Comparison of ENCODE assay signal across 16 cellular contexts in the genomic region with DNA sequence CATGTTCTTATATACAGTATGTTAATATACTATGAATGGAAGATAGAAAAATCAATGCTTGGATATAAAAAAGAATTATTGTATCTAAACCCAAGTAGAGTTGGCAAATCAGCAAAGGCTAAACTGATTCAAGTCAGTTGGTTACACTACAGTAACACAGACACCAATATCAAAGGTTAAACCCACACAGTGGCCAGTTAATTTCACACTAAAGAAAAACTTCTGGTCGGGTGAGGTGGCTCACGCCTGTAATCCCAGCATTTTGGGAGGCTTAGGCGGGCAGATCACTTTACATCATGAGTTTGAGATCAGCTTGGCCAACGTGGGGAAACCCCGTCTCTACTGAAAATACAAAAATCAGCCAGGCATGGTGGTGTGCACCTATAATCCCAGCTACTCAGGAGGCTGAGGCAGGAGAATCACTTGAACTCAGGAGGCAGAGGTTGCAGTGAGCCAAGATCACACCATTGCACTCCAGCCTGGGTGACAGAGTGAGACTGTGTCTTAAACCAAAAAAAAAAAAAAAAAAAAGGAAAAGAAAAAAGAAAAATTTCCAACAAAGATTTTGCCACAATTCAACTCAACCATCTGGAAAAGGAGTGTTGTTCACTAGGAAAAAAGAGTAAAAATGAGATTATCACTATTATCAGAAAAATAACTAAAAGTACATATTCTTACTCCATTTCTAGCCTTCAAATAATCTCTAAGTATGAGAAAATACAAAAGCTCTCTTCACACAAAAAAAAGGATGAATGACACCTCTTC. TPM values are rescaled to one million over a fixed set of nuclear protein-coding genes. Genes with fewer than 3 reads are reported as not detected.
DNase-seq lines count a peak whose midpoint lies in the region; ATAC-seq, FAIRE-seq and TF ChIP-seq lines count a peak whose summit lies in the region.
"Had no signal": no experiment of that assay in that cellular context is flagged by ENCODE, and none has a peak within 500 bp of the region (broad histone marks: within the 10 kb centered on the region; RNA-seq: fewer than 3 reads in every experiment).

No MANE protein-coding gene starts in this region.

- intact Hi-C loops in activated CD4-positive, alpha-beta memory T cell treated with anti-CD3 and anti-CD28 coated beads for 36 hours (cut with micrococcal nuclease), result no loop called here
- intact Hi-C loops in spleen (cut with DNase I; ENCODE audit: low total_unique reads) (no loop called here), pancreas (cut with DNase I) (no loop called here)

- H3K27ac ChIP-seq in astrocyte (ENCODE audit: low read depth, low read length) (no peak overlapping the region), spleen (peak overlapping the region in 7 of 8 donors; percentile 2 to 72 (median 51)), upper lobe of left lung (peak overlapping the region in 1 of 4 donors; percentile 28), pancreas (no peak overlapping the region)
- H3K27ac ChIP-seq: esophagus muscularis mucosa, right atrium auricular region, thyroid gland had no signal

- TF ChIP-seq EP300 in upper lobe of left lung (IDR thresholded peaks at IDR 0.05), result no peak

- no peaks in the 10 kb centered on the region for H3K27me3 ChIP-seq in astrocyte (ENCODE audit: insufficient read depth, low read length)
- no peaks in the 10 kb centered on the region for H3K27me3 ChIP-seq in spleen (replicated peaks in 1 of 7)
- H3K27me3 ChIP-seq in upper lobe of left lung, result no peaks in the 10 kb centered on the region
- no peaks in the 10 kb centered on the region for H3K27me3 ChIP-seq in pancreas
- H3K27me3 ChIP-seq: esophagus muscularis mucosa, right atrium auricular region, thyroid gland had no signal

- H4K20me1 ChIP-seq in astrocyte (ENCODE audit: insufficient read depth, low read length), result peaks cover 87% of the 10 kb centered on the region

- H3K27ac Mint-ChIP-seq in activated CD4-positive, alpha-beta memory T cell treated with anti-CD3 and anti-CD28 coated beads for 36 hours, result peak overlapping the region; percentile 56
- no peak overlapping the region for H3K27ac Mint-ChIP-seq in activated CD4-positive, alpha-beta memory T cell treated with anti-CD3 and anti-CD28 coated beads, Interleukin-2, amount 10 ng/mL, durations not matched to agents 7 days and 5 days
- H3K27ac Mint-ChIP-seq in astrocyte (ENCODE audit: unreplicated experiment), result no peak overlapping the region

- H3K4me1 ChIP-seq in astrocyte (ENCODE audit: insufficient read depth, low read length) (peaks cover 1% of the 10 kb centered on the region), spleen (peaks cover 59 to 98% (median 89%) of the 10 kb centered on the region in 6 donors), upper lobe of left lung (peaks cover 47 to 73% (median 55%) of the 10 kb centered on the region in 4 donors), pancreas (peaks cover 0 to 31% (median 20%) of the 10 kb centered on the region in 3 donors)

- FAIRE-seq in astrocyte (lab: Jason Lieb, UNC), result no peak
- no peak for FAIRE-seq in pancreas (lab: Jason Lieb, UNC)
- FAIRE-seq: TTC549 had no signal

- peaks cover 98% of the 10 kb centered on the region for H3K79me2 ChIP-seq in astrocyte (ENCODE audit: insufficient read depth, low read length)

- H3K36me3 ChIP-seq in astrocyte (ENCODE audit: insufficient read depth, low read length) (no peaks in the 10 kb centered on the region), spleen (no peaks in the 10 kb centered on the region), upper lobe of left lung (no peaks in the 10 kb centered on the region), pancreas (no peaks in the 10 kb centered on the region)
- H3K36me3 ChIP-seq: esophagus muscularis mucosa, right atrium auricular region, thyroid gland had no signal

- H3K9me3 Mint-ChIP-seq in activated CD4-positive, alpha-beta memory T cell treated with anti-CD3 and anti-CD28 coated beads for 36 hours, result no peaks in the 10 kb centered on the region
- no peaks in the 10 kb centered on the region for H3K9me3 Mint-ChIP-seq in activated CD4-positive, alpha-beta memory T cell treated with anti-CD3 and anti-CD28 coated beads, Interleukin-2, amount 10 ng/mL, durations not matched to agents 7 days and 5 days
- no peaks in the 10 kb centered on the region for H3K9me3 Mint-ChIP-seq in astrocyte (ENCODE audit: unreplicated experiment)

- no peaks in the 10 kb centered on the region for H3K27me3 Mint-ChIP-seq in activated CD4-positive, alpha-beta memory T cell treated with anti-CD3 and anti-CD28 coated beads for 36 hours
- H3K27me3 Mint-ChIP-seq in activated CD4-positive, alpha-beta memory T cell treated with anti-CD3 and anti-CD28 coated beads, Interleukin-2, amount 10 ng/mL, durations not matched to agents 7 days and 5 days, result no peaks in the 10 kb centered on the region
- no peaks in the 10 kb centered on the region for H3K27me3 Mint-ChIP-seq in astrocyte (ENCODE audit: low read depth, unreplicated experiment)

- H3K4me2 ChIP-seq in astrocyte (ENCODE audit: low read length), result peak overlapping the region; percentile 17

- H3K9ac ChIP-seq in astrocyte (ENCODE audit: low read length), result no peak overlapping the region

- H3K9me3 ChIP-seq in astrocyte (ENCODE audit: insufficient read depth, low read depth, low read length) (no peaks in the 10 kb centered on the region), spleen (no peaks in the 10 kb centered on the region), upper lobe of left lung (no peaks in the 10 kb centered on the region), pancreas (no peaks in the 10 kb centered on the region)
- H3K9me3 ChIP-seq: esophagus muscularis mucosa, right atrium auricular region, thyroid gland had no signal

- CTCF ChIA-PET in activated CD4-positive, alpha-beta memory T cell treated with anti-CD3 and anti-CD28 coated beads for 36 hours (lab: Charles Lee), result interaction anchor here (1.0 kb wide), 1 partner anchor 209 kb away, joined by 3 read pairs; no protein-coding TSS in a partner anchor
- CTCF ChIA-PET in activated CD4-positive, alpha-beta memory T cell treated with anti-CD3 and anti-CD28 coated beads, Interleukin-2, amount 10 ng/mL, durations not matched to agents 7 days and 5 days (lab: Charles Lee), result no interaction called here

- ATAC-seq in HG02759 (IDR thresholded peaks at IDR 0.05; ENCODE audit: unreplicated experiment) (peak; percentile 35), upper lobe of left lung (ENCODE audit: low FRiP score in 2 of 2) (no peak), pancreas (no peak), HG03571 (IDR thresholded peaks at IDR 0.05; ENCODE audit: unreplicated experiment) (no peak)

- no peak for TF ChIP-seq CTCF in astrocyte (IDR thresholded peaks at IDR 0.05; ENCODE audit: insufficient read depth, low read depth, low read length)
- TF ChIP-seq CTCF in spleen (IDR thresholded peaks at IDR 0.05 in 8 of 11, conservative IDR thresholded peaks at IDR 0.05 in 3 of 11), result no peak
- TF ChIP-seq CTCF in upper lobe of left lung (IDR thresholded peaks at IDR 0.05), result no peak
- TF ChIP-seq CTCF in pancreas (IDR thresholded peaks at IDR 0.05), result no peak

- H2AFZ ChIP-seq in astrocyte (ENCODE audit: low read depth, low read length), result no peak overlapping the region

- 60 to 84% (median 64%) methylated on average over 5 of the region's 5 CpGs for WGBS in spleen, 5 donors
- WGBS in upper lobe of left lung, 2 donors, result 88 to 89% methylated on average over 5 of the region's 5 CpGs
- 89 to 94% methylated on average over 5 of the region's 5 CpGs for WGBS in pancreas, 2 donors

- TF ChIP-seq POLR2A in spleen (IDR thresholded peaks at IDR 0.05) (no peak), upper lobe of left lung (IDR thresholded peaks at IDR 0.05) (no peak)

- no peak overlapping the region for H3K4me3 ChIP-seq in astrocyte (ENCODE audit: insufficient read depth, low read depth, low read length)
- peak overlapping the region in 1 of 8 donors; percentile 13 for H3K4me3 ChIP-seq in spleen
- H3K4me3 ChIP-seq in upper lobe of left lung, result no peak overlapping the region
- H3K4me3 ChIP-seq in pancreas, result no peak overlapping the region
- H3K4me3 ChIP-seq: esophagus muscularis mucosa, right atrium auricular region, thyroid gland had no signal

- peaks cover 64% of the 10 kb centered on the region for H3K4me1 Mint-ChIP-seq in activated CD4-positive, alpha-beta memory T cell treated with anti-CD3 and anti-CD28 coated beads for 36 hours (ENCODE audit: low read depth)
- peaks cover 47% of the 10 kb centered on the region for H3K4me1 Mint-ChIP-seq in activated CD4-positive, alpha-beta memory T cell treated with anti-CD3 and anti-CD28 coated beads, Interleukin-2, amount 10 ng/mL, durations not matched to agents 7 days and 5 days
- H3K4me1 Mint-ChIP-seq in astrocyte (ENCODE audit: low read depth, unreplicated experiment), result peaks cover 40% of the 10 kb centered on the region

- peaks cover 6% of the 10 kb centered on the region for H3K36me3 Mint-ChIP-seq in activated CD4-positive, alpha-beta memory T cell treated with anti-CD3 and anti-CD28 coated beads for 36 hours
- peaks cover 34% of the 10 kb centered on the region for H3K36me3 Mint-ChIP-seq in activated CD4-positive, alpha-beta memory T cell treated with anti-CD3 and anti-CD28 coated beads, Interleukin-2, amount 10 ng/mL, durations not matched to agents 7 days and 5 days (ENCODE audit: low read depth)
- H3K36me3 Mint-ChIP-seq in astrocyte (ENCODE audit: low read depth, unreplicated experiment), result no peaks in the 10 kb centered on the region

- POLR2A ChIA-PET in activated CD4-positive, alpha-beta memory T cell treated with anti-CD3 and anti-CD28 coated beads for 36 hours (lab: Charles Lee), result no interaction called here
- POLR2A ChIA-PET in activated CD4-positive, alpha-beta memory T cell treated with anti-CD3 and anti-CD28 coated beads, Interleukin-2, amount 10 ng/mL, durations not matched to agents 7 days and 5 days (lab: Charles Lee), result interaction anchor here (1.8 kb wide), 1 partner anchor 9 kb away, joined by 3 read pairs; no protein-coding TSS in a partner anchor

- no peak overlapping the region for H3K4me3 Mint-ChIP-seq in activated CD4-positive, alpha-beta memory T cell treated with anti-CD3 and anti-CD28 coated beads for 36 hours
- no peak overlapping the region for H3K4me3 Mint-ChIP-seq in activated CD4-positive, alpha-beta memory T cell treated with anti-CD3 and anti-CD28 coated beads, Interleukin-2, amount 10 ng/mL, durations not matched to agents 7 days and 5 days
- peak overlapping the region; percentile 40 for H3K4me3 Mint-ChIP-seq in astrocyte (ENCODE audit: unreplicated experiment)

- DNase-seq in activated CD4-positive, alpha-beta memory T cell treated with anti-CD3 and anti-CD28 coated beads for 36 hours, result peak; percentile 32
- no peak for DNase-seq in activated CD4-positive, alpha-beta memory T cell treated with anti-CD3 and anti-CD28 coated beads, Interleukin-2, amount 10 ng/mL, durations not matched to agents 7 days and 5 days
- DNase-seq in astrocyte (ENCODE audit: low read depth) (no peak), spleen (no peak), upper lobe of left lung (no peak), pancreas (no peak)
- DNase-seq: ACHN, DMS79 treated with DMSO at 0.1 percent for 48 hours, NCI-H1092, NCI-H345, thyroid gland had no signal

RNA-seq across cellular contexts. Expression of gene FBXO11, which starts 8.9 kb away (rescaled TPM):
- 10 to 100 TPM; 38.2 to 41.1 TPM for total RNA-seq in activated CD4-positive, alpha-beta memory T cell treated with anti-CD3 and anti-CD28 coated beads for 36 hours
- total RNA-seq in activated CD4-positive, alpha-beta memory T cell treated with anti-CD3 and anti-CD28 coated beads, Interleukin-2, amount 10 ng/mL, durations not matched to agents 7 days and 5 days, result 10 to 100 TPM; 59.4 to 59.7 TPM
- 65.3 and 70.8 TPM in 2 replicates for total RNA-seq in astrocyte
- 10 to 100 TPM; 64.8 to 91.3 (median 78.5) TPM for total RNA-seq in spleen
- polyA plus RNA-seq in spleen, result 10 to 100 TPM; 23.9 to 35.6 (median 27.8) TPM
- total RNA-seq in upper lobe of left lung, result 10 to 100 TPM; 30.5 to 99.2 (median 60.0) TPM
- total RNA-seq in pancreas, result 10 to 100 TPM; 19.6 to 40.1 (median 24.8) TPM
- polyA plus RNA-seq in pancreas, result 10 to 100 TPM; 15.2 to 27.6 TPM

Comparison
In these comparisons a context has a peak if more than half of its experiments do, and no peak if none do; other contexts are left out.
1. H3K27ac ChIP-seq: peak in spleen (7 of 8); none in astrocyte (single experiment) and pancreas (0 of 4).